24 cellular contexts compared by ENCODE assay signal in genomic region chr1:87989346-87989745, GRCh38.
"Had no signal": no experiment of that assay in that cellular context is flagged by ENCODE, and none has a peak within 500 bp of the region (broad histone marks: within the 10 kb centered on the region; RNA-seq: fewer than 3 reads in every experiment).

No MANE protein-coding gene starts in this region.

- H3K9ac ChIP-seq: parathyroid adenoma had no signal

- ATAC-seq: activated CD8-positive, alpha-beta memory T cell treated with anti-CD3 and anti-CD28 coated beads, Interleukin-2, amount 10 ng/mL, durations not matched to agents 7 days and 5 days; activated CD8-positive, alpha-beta T cell treated with anti-CD3 and anti-CD28 coated beads, Interleukin-2, amount 10 ng/mL, durations not matched to agents 7 days and 5 days; activated naive CD4-positive, alpha-beta T cell treated with anti-CD3 and anti-CD28 coated beads, Interleukin-2, amount 50 U/mL, for 72 hours; heart left ventricle; left ventricle myocardium superior; naive thymus-derived CD4-positive, alpha-beta T cell; psoas muscle had no signal

- H3K36me3 Mint-ChIP-seq: activated CD8-positive, alpha-beta memory T cell treated with anti-CD3 and anti-CD28 coated beads, Interleukin-2, amount 10 ng/mL, durations not matched to agents 7 days and 5 days; activated naive CD4-positive, alpha-beta T cell treated with anti-CD3 and anti-CD28 coated beads, Interleukin-2, amount 50 U/mL, for 72 hours; naive thymus-derived CD4-positive, alpha-beta T cell had no signal

- H3K36me3 ChIP-seq: heart left ventricle, sigmoid colon, tibial nerve had no signal

- DNase-seq: activated CD4-positive, alpha-beta T cell treated with anti-CD3 and anti-CD28 coated beads, Interleukin-2, amount 50 U/mL, for 1 hour; activated CD8-positive, alpha-beta memory T cell treated with anti-CD3 and anti-CD28 coated beads, Interleukin-2, amount 10 ng/mL, durations not matched to agents 7 days and 5 days; activated CD8-positive, alpha-beta T cell treated with anti-CD3 and anti-CD28 coated beads, Interleukin-2, amount 10 ng/mL, durations not matched to agents 7 days and 5 days; activated T-cell treated with anti-CD3 and anti-CD28 coated beads, Interleukin-2, amount 50 U/mL, for 48 hours; dermis blood vessel endothelial cell; effector CD4-positive, alpha-beta T cell; foreskin fibroblast; heart left ventricle; hypothalamus; left ventricle myocardium superior; midbrain; naive thymus-derived CD4-positive, alpha-beta T cell; occipital lobe; psoas muscle; sigmoid colon; small intestine; stimulated activated naive CD4-positive, alpha-beta T cell; T-helper 2 cell had no signal

- H3K27me3 ChIP-seq: sigmoid colon, tibial nerve had no signal

- H3K27ac Mint-ChIP-seq: activated CD8-positive, alpha-beta memory T cell treated with anti-CD3 and anti-CD28 coated beads, Interleukin-2, amount 10 ng/mL, durations not matched to agents 7 days and 5 days; activated CD8-positive, alpha-beta T cell treated with anti-CD3 and anti-CD28 coated beads, Interleukin-2, amount 10 ng/mL, durations not matched to agents 7 days and 5 days; activated naive CD4-positive, alpha-beta T cell treated with anti-CD3 and anti-CD28 coated beads, Interleukin-2, amount 50 U/mL, for 72 hours; activated T-helper 2 cell treated with anti-CD3 and anti-CD28 coated beads, Interferon-gamma antibody, Interleukin-2, Interleukin-4, amounts not matched to agents 10 μg/mL and 5 μg/mL and 100 μg/mL, durations not matched to agents 14 hours and 24 hours and 36 hours; naive thymus-derived CD4-positive, alpha-beta T cell had no signal

- FAIRE-seq: colon, endometrium, small intestine had no signal

- H3K79me2 ChIP-seq: parathyroid adenoma had no signal

- H3K27ac ChIP-seq: heart left ventricle, parathyroid adenoma, psoas muscle, sigmoid colon, tibial nerve had no signal

- H2AFZ ChIP-seq: parathyroid adenoma had no signal

- H3K9me3 ChIP-seq: heart left ventricle, psoas muscle, sigmoid colon, tibial nerve had no signal

- H3K4me3 Mint-ChIP-seq: activated CD8-positive, alpha-beta memory T cell treated with anti-CD3 and anti-CD28 coated beads, Interleukin-2, amount 10 ng/mL, durations not matched to agents 7 days and 5 days; activated CD8-positive, alpha-beta T cell treated with anti-CD3 and anti-CD28 coated beads, Interleukin-2, amount 10 ng/mL, durations not matched to agents 7 days and 5 days; naive thymus-derived CD4-positive, alpha-beta T cell had no signal

- H3K4me3 ChIP-seq: heart left ventricle, psoas muscle, sigmoid colon, tibial nerve had no signal

- H3K4me1 ChIP-seq: heart left ventricle, parathyroid adenoma, psoas muscle, sigmoid colon, tibial nerve had no signal

- H3K9me3 Mint-ChIP-seq: activated naive CD4-positive, alpha-beta T cell treated with anti-CD3 and anti-CD28 coated beads, Interleukin-2, amount 50 U/mL, for 72 hours; activated T-helper 2 cell treated with anti-CD3 and anti-CD28 coated beads, Interferon-gamma antibody, Interleukin-2, Interleukin-4, amounts not matched to agents 10 μg/mL and 5 μg/mL and 100 μg/mL, durations not matched to agents 14 hours and 24 hours and 36 hours; naive thymus-derived CD4-positive, alpha-beta T cell had no signal

- H3K4me1 Mint-ChIP-seq: activated CD8-positive, alpha-beta memory T cell treated with anti-CD3 and anti-CD28 coated beads, Interleukin-2, amount 10 ng/mL, durations not matched to agents 7 days and 5 days; naive thymus-derived CD4-positive, alpha-beta T cell had no signal
